In the genomic region with DNA sequence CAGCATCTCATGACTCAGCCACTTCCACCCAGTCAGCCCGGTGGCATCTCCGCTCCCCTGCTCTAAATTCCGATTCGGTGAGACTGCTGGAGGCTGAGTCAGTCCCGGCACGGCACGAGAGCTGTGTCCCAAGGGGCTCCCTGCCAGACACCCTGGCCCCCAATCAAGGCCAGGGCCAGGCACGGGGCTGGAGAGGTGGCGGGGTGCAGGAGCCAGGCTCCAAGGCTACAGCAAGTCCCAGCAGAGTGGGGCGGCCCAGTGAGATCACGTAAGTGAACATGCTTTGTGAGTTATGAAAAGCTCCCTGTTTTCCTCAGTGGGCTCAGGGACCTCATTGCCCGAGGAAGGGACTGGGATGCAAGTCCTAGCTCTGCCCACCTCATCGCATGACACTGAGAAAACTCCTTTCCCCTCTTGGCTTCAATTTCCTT, we compare ENCODE assay signal across 8 cellular contexts. TPM values are rescaled to one million over a fixed set of nuclear protein-coding genes. Genes with fewer than 3 reads are reported as not detected.
DNase-seq lines count a peak whose midpoint lies in the region; ATAC-seq and TF ChIP-seq lines count a peak whose summit lies in the region.

No MANE protein-coding gene starts in this region.

- H3K27ac Mint-ChIP-seq in Calu3 (ENCODE audit: unreplicated experiment): peak overlapping the region; percentile 99
- no peak overlapping the region for H3K27ac Mint-ChIP-seq in activated CD4-positive, alpha-beta T cell treated with anti-CD3 and anti-CD28 coated beads, Interleukin-2, amount 10 ng/mL, durations not matched to agents 24 days and 14 days
- no peak overlapping the region for H3K27ac Mint-ChIP-seq in activated T-cell treated with anti-CD3 and anti-CD28 coated beads, Interleukin-2, amount 50 U/mL, for 72 hours

- peak overlapping the region; percentile 93 for H3K27ac ChIP-seq in RWPE1

- no peaks in the 10 kb centered on the region for H3K9me3 Mint-ChIP-seq in Calu3 (ENCODE audit: low read depth, unreplicated experiment)
- no peaks in the 10 kb centered on the region for H3K9me3 Mint-ChIP-seq in activated CD4-positive, alpha-beta T cell treated with anti-CD3 and anti-CD28 coated beads, Interleukin-2, amount 10 ng/mL, durations not matched to agents 24 days and 14 days
- H3K9me3 Mint-ChIP-seq in activated T-cell treated with anti-CD3 and anti-CD28 coated beads, Interleukin-2, amount 50 U/mL, for 72 hours: no peaks in the 10 kb centered on the region

- H3K36me3 Mint-ChIP-seq in Calu3 (ENCODE audit: insufficient read depth, unreplicated experiment): peaks cover 63% of the 10 kb centered on the region
- H3K36me3 Mint-ChIP-seq in activated CD4-positive, alpha-beta T cell treated with anti-CD3 and anti-CD28 coated beads, Interleukin-2, amount 10 ng/mL, durations not matched to agents 24 days and 14 days (ENCODE audit: low read depth): peaks cover 18% of the 10 kb centered on the region
- peaks cover 0 to 6% of the 10 kb centered on the region in 2 donors for H3K36me3 Mint-ChIP-seq in activated T-cell treated with anti-CD3 and anti-CD28 coated beads, Interleukin-2, amount 50 U/mL, for 72 hours (ENCODE audit: insufficient read depth in 2 of 2)

- DNase-seq in Calu3 (peak; percentile 90), RWPE1 (ENCODE audit: low spot score) (peak; percentile 95), fibroblast of the aortic adventitia (ENCODE audit: low read depth) (peak; percentile 97), posterior vena cava (ENCODE audit: low spot score) (peak; percentile 96), NCI-H748 (lab: John Stamatoyannopoulos, UW; ENCODE audit: unreplicated experiment) (no peak)
- no peak for DNase-seq in NK-92 treated with Interleukin-12 subunit alpha and Interleukin-12 subunit beta, amount 100 ng/mL, for 24 hours (lab: John Stamatoyannopoulos, UW)
- no peak for DNase-seq in activated CD4-positive, alpha-beta T cell treated with anti-CD3 and anti-CD28 coated beads, Interleukin-2, amount 10 ng/mL, durations not matched to agents 24 days and 14 days
- no peak for DNase-seq in activated T-cell treated with anti-CD3 and anti-CD28 coated beads, Interleukin-2, amount 50 U/mL, for 72 hours

- H3K4me3 Mint-ChIP-seq in Calu3 (ENCODE audit: low read depth, unreplicated experiment): peak overlapping the region; percentile 94
- H3K4me3 Mint-ChIP-seq in activated CD4-positive, alpha-beta T cell treated with anti-CD3 and anti-CD28 coated beads, Interleukin-2, amount 10 ng/mL, durations not matched to agents 24 days and 14 days: no peak overlapping the region
- no peak overlapping the region for H3K4me3 Mint-ChIP-seq in activated T-cell treated with anti-CD3 and anti-CD28 coated beads, Interleukin-2, amount 50 U/mL, for 72 hours

- H3K4me1 Mint-ChIP-seq in Calu3 (ENCODE audit: low read depth, unreplicated experiment): peaks cover 58% of the 10 kb centered on the region
- H3K4me1 Mint-ChIP-seq in activated CD4-positive, alpha-beta T cell treated with anti-CD3 and anti-CD28 coated beads, Interleukin-2, amount 10 ng/mL, durations not matched to agents 24 days and 14 days: peaks cover 19% of the 10 kb centered on the region
- H3K4me1 Mint-ChIP-seq in activated T-cell treated with anti-CD3 and anti-CD28 coated beads, Interleukin-2, amount 50 U/mL, for 72 hours (ENCODE audit: low read depth): peaks cover 37% of the 10 kb centered on the region

- no peak for ATAC-seq in activated T-cell treated with anti-CD3 and anti-CD28 coated beads, Interleukin-2, amount 50 U/mL, for 72 hours (replicated peaks in 1 of 2)

- intact Hi-C loops in Calu3 (cut with micrococcal nuclease; ENCODE audit: unreplicated experiment) (no loop called here), posterior vena cava (cut with DNase I) (no loop called here)
- intact Hi-C loops in activated CD4-positive, alpha-beta T cell treated with anti-CD3 and anti-CD28 coated beads, Interleukin-2, amount 10 ng/mL, durations not matched to agents 24 days and 14 days (cut with micrococcal nuclease): no loop called here

- no peak for TF ChIP-seq CTCF in Calu3 (IDR thresholded peaks at IDR 0.05; ENCODE audit: unreplicated experiment)
- TF ChIP-seq CTCF in RWPE1 (conservative IDR thresholded peaks at IDR 0.05; ENCODE audit: low read depth): no peak
- no peak for TF ChIP-seq CTCF in fibroblast of the aortic adventitia (IDR thresholded peaks at IDR 0.05; ENCODE audit: insufficient read depth, low read length)

- CTCF ChIA-PET in Calu3 (lab: Charles Lee): interaction anchor here (0.5 to 1.4 kb wide), 7 partner anchors 10 to 1190 kb away, joined by 3 to 16 read pairs (median 5); partner anchors contain the start of genes FIBP, FOSL1 and MUS81
- CTCF ChIA-PET in RWPE1 (lab: Yijun Ruan, JAX): interaction anchor here (0.7 to 1.1 kb wide), 2 partner anchors 11 to 26 kb away, joined by 3 to 4 read pairs; no protein-coding TSS in a partner anchor

- POLR2A ChIA-PET in RWPE1 (lab: Yijun Ruan, JAX; ENCODE audit: low non-redundant PET): interaction anchor here (0.5 to 1.5 kb wide), 6 partner anchors 10 to 57 kb away, joined by 3 to 8 read pairs (median 4); partner anchors contain the start of gene CCDC85B

- H3K27me3 Mint-ChIP-seq in Calu3 (ENCODE audit: unreplicated experiment): no peaks in the 10 kb centered on the region
- H3K27me3 Mint-ChIP-seq in activated CD4-positive, alpha-beta T cell treated with anti-CD3 and anti-CD28 coated beads, Interleukin-2, amount 10 ng/mL, durations not matched to agents 24 days and 14 days: peaks cover 2% of the 10 kb centered on the region
- H3K27me3 Mint-ChIP-seq in activated T-cell treated with anti-CD3 and anti-CD28 coated beads, Interleukin-2, amount 50 U/mL, for 72 hours (ENCODE audit: low read depth): no peaks in the 10 kb centered on the region

- H3K4me3 ChIP-seq in fibroblast of the aortic adventitia (ENCODE audit: low read depth, low read length): peak overlapping the region; percentile 40

- BruUV-seq in Calu3 (replicated peaks; lab: Mats Ljungman, UMichigan): no TSS peak

RNA-seq across cellular contexts. Expression of gene C11orf68, which starts 3.0 kb away (rescaled TPM):
- total RNA-seq in Calu3 (2022): 25.9 and 27.4 TPM in 2 replicates
- total RNA-seq in fibroblast of the aortic adventitia (ENCODE audit: low replicate concordance): 9.6 and 44.8 TPM in 2 replicates
- 10 to 100 TPM; 35.7 to 36.0 TPM for total RNA-seq in posterior vena cava
- 20.9 and 21.1 TPM in 2 replicates for total RNA-seq in activated CD4-positive, alpha-beta T cell treated with anti-CD3 and anti-CD28 coated beads, Interleukin-2, amount 10 ng/mL, durations not matched to agents 24 days and 14 days
- total RNA-seq in activated T-cell treated with anti-CD3 and anti-CD28 coated beads, Interleukin-2, amount 50 U/mL, for 72 hours: 10 to 100 TPM; 34.7 to 36.5 TPM

RNA-seq across cellular contexts. Expression of gene DRAP1, which starts 3.4 kb away (rescaled TPM):
- total RNA-seq in Calu3 (2022) (106 and 114 TPM in 2 replicates), fibroblast of the aortic adventitia (ENCODE audit: low replicate concordance) (155 and 317 TPM in 2 replicates), posterior vena cava (10 to 100 TPM; 76.0 to 92.2 TPM)
- total RNA-seq in activated CD4-positive, alpha-beta T cell treated with anti-CD3 and anti-CD28 coated beads, Interleukin-2, amount 10 ng/mL, durations not matched to agents 24 days and 14 days: 113 and 117 TPM in 2 replicates
- total RNA-seq in activated T-cell treated with anti-CD3 and anti-CD28 coated beads, Interleukin-2, amount 50 U/mL, for 72 hours: 100 to 1,000 TPM; 126 to 145 TPM

RNA-seq across cellular contexts. Expression of gene FOSL1, which starts 15.6 kb away (rescaled TPM):
- total RNA-seq in Calu3 (2022) (69.8 and 76.1 TPM in 2 replicates), fibroblast of the aortic adventitia (ENCODE audit: low replicate concordance) (11.4 and 73.9 TPM in 2 replicates), posterior vena cava (10 to 100 TPM in 1 of 2 donors, 1 to 10 TPM in 1; 7.4 to 38.7 TPM)
- total RNA-seq in activated CD4-positive, alpha-beta T cell treated with anti-CD3 and anti-CD28 coated beads, Interleukin-2, amount 10 ng/mL, durations not matched to agents 24 days and 14 days: 32.1 and 32.9 TPM in 2 replicates
- 10 to 100 TPM; 11.9 to 18.8 TPM for total RNA-seq in activated T-cell treated with anti-CD3 and anti-CD28 coated beads, Interleukin-2, amount 50 U/mL, for 72 hours

RNA-seq across cellular contexts. Expression of gene CCDC85B, which starts 25.4 kb away (rescaled TPM):
- total RNA-seq in Calu3 (2022) (26.6 and 30.2 TPM in 2 replicates), fibroblast of the aortic adventitia (ENCODE audit: low replicate concordance) (75.0 and 288 TPM in 2 replicates), posterior vena cava (10 to 100 TPM; 31.8 to 36.7 TPM)
- total RNA-seq in activated CD4-positive, alpha-beta T cell treated with anti-CD3 and anti-CD28 coated beads, Interleukin-2, amount 10 ng/mL, durations not matched to agents 24 days and 14 days: 62.2 and 62.5 TPM in 2 replicates
- 10 to 100 TPM; 35.4 to 37.5 TPM for total RNA-seq in activated T-cell treated with anti-CD3 and anti-CD28 coated beads, Interleukin-2, amount 50 U/mL, for 72 hours

RNA-seq across cellular contexts. Expression of gene FIBP, which starts 27.6 kb away (rescaled TPM):
- 75.8 and 79.2 TPM in 2 replicates for total RNA-seq in Calu3 (2022)
- total RNA-seq in fibroblast of the aortic adventitia (ENCODE audit: low replicate concordance): 71.7 and 157 TPM in 2 replicates
- total RNA-seq in posterior vena cava: 10 to 100 TPM; 39.7 to 40.8 TPM
- 91.0 and 95.7 TPM in 2 replicates for total RNA-seq in activated CD4-positive, alpha-beta T cell treated with anti-CD3 and anti-CD28 coated beads, Interleukin-2, amount 10 ng/mL, durations not matched to agents 24 days and 14 days
- total RNA-seq in activated T-cell treated with anti-CD3 and anti-CD28 coated beads, Interleukin-2, amount 50 U/mL, for 72 hours: 10 to 100 TPM; 86.4 to 91.9 TPM

Comparison
In these comparisons a context has a peak if more than half of its experiments do, and no peak if none do; other contexts are left out.
1. DNase-seq: peak in Calu3 (single experiment), RWPE1 (single experiment), fibroblast of the aortic adventitia (single experiment) and posterior vena cava (single experiment); none in NK-92 treated with Interleukin-12 subunit alpha and Interleukin-12 subunit beta, amount 100 ng/mL, for 24 hours (single experiment), activated CD4-positive, alpha-beta T cell treated with anti-CD3 and anti-CD28 coated beads, Interleukin-2, amount 10 ng/mL, durations not matched to agents 24 days and 14 days (single experiment), activated T-cell treated with anti-CD3 and anti-CD28 coated beads, Interleukin-2, amount 50 U/mL, for 72 hours (0 of 2) and NCI-H748 (single experiment).